7 cellular contexts compared by ENCODE assay signal in genomic region chr2:177296047-177296446, GRCh38. TPM values are rescaled to one million over a fixed set of nuclear protein-coding genes. Genes with fewer than 3 reads are reported as not detected.
DNase-seq lines count a peak whose midpoint lies in the region; ATAC-seq and TF ChIP-seq lines count a peak whose summit lies in the region.

No MANE protein-coding gene starts in this region.

- no peak for TF ChIP-seq POLR2A in body of pancreas (IDR thresholded peaks at IDR 0.05)

- DNase-seq in body of pancreas (no peak), NCI-H1436 treated with DMSO at 0.1 percent for 48 hours (lab: John Stamatoyannopoulos, UW) (no peak), NCI-H774 (lab: John Stamatoyannopoulos, UW) (no peak)

- H3K36me3 ChIP-seq in body of pancreas (replicated peaks in 1 of 2; ENCODE audit: insufficient read depth in 1 of 2, low read depth in 2 of 2) (no peaks in the 10 kb centered on the region), liver (ENCODE audit: control insufficient read depth in 4 of 4, insufficient read depth in 3 of 4, low read depth in 1 of 4, low read length in 3 of 4) (no peaks in the 10 kb centered on the region)

- H3K9me3 ChIP-seq in body of pancreas (no peaks in the 10 kb centered on the region), liver (ENCODE audit: control insufficient read depth in 4 of 4, low read length in 3 of 4) (no peaks in the 10 kb centered on the region)

- no peak overlapping the region for H3K4me3 ChIP-seq in body of pancreas
- peak overlapping the region in 1 of 3 donors; percentile 31 for H3K4me3 ChIP-seq in liver (ENCODE audit: low read depth in 1 of 3, low read length in 3 of 3)

- TF ChIP-seq CTCF in GM12873 (IDR thresholded peaks at IDR 0.05; ENCODE audit: insufficient read depth, low read depth, low read length, missing control alignments) (peak; percentile 39), body of pancreas (IDR thresholded peaks at IDR 0.05) (peak in 6 of 7 experiments; percentile 22 to 56 (median 48)), liver (IDR thresholded peaks at IDR 0.05; ENCODE audit: low read depth, low read length, missing input control) (peak; percentile 41)

- peak overlapping the region in 1 of 2 donors; percentile 60 for H3K9ac ChIP-seq in liver (ENCODE audit: low read depth in 1 of 2, low read length in 2 of 2)

- intact Hi-C loops in body of pancreas (cut with DNase I): loop anchor here (10.0 kb wide), 1 partner anchor 111 kb away; no protein-coding TSS in a partner anchor

- TF ChIP-seq EP300 in Ishikawa (IDR thresholded peaks at IDR 0.05; ENCODE audit: borderline replicate concordance): no peak

- H3K4me1 ChIP-seq in body of pancreas: no peaks in the 10 kb centered on the region
- H3K4me1 ChIP-seq in liver (ENCODE audit: control insufficient read depth in 4 of 4, insufficient read depth in 4 of 4, low read length in 3 of 4): peaks cover 0 to 10% (median 5%) of the 10 kb centered on the region in 4 donors

- no peaks in the 10 kb centered on the region for H3K27me3 ChIP-seq in body of pancreas
- H3K27me3 ChIP-seq in liver (ENCODE audit: control insufficient read depth in 4 of 4, insufficient read depth in 4 of 4, low read length in 3 of 4): no peaks in the 10 kb centered on the region

- H3K27ac ChIP-seq in body of pancreas (no peak overlapping the region), liver (ENCODE audit: low read depth in 1 of 2, low read length in 2 of 2) (peak overlapping the region; percentile 47 to 74)

- peak; percentile 42; the same call in 1 of the 2 replicates for TF ChIP-seq RAD21 in Ishikawa (IDR thresholded peaks at IDR 0.05; ENCODE audit: low read depth)
- TF ChIP-seq RAD21 in liver (IDR thresholded peaks at IDR 0.05): peak; percentile 75 to 79

- ATAC-seq in body of pancreas (peak; percentile 62), GM21423 (IDR thresholded peaks at IDR 0.05; ENCODE audit: unreplicated experiment) (no peak)

- 28 to 37% methylated on average over 3 of the region's 3 CpGs for WGBS in body of pancreas, 2 donors
- 23% methylated on average over 3 of the region's 3 CpGs for WGBS in liver

TF ChIP-seq in Ishikawa, 13 proteins besides CTCF, POLR2A, EP300 and RAD21:
- TF ChIP-seq EGR1 (IDR thresholded peaks at IDR 0.05) (no peak), MAX (IDR thresholded peaks at IDR 0.05) (no peak), REST (IDR thresholded peaks at IDR 0.05; ENCODE audit: low read depth) (no peak), CREB1 (IDR thresholded peaks at IDR 0.05; ENCODE audit: low read depth) (no peak), NFIC (IDR thresholded peaks at IDR 0.05) (no peak), YY1 (IDR thresholded peaks at IDR 0.05; ENCODE audit: low read depth) (no peak), ZBTB7A (IDR thresholded peaks at IDR 0.05; ENCODE audit: low read depth) (no peak), TEAD4 (IDR thresholded peaks at IDR 0.05) (no peak), TCF12 (IDR thresholded peaks at IDR 0.05; ENCODE audit: low read depth) (no peak), TAF1 (IDR thresholded peaks at IDR 0.05; ENCODE audit: low read depth) (no peak), FOXM1 (IDR thresholded peaks at IDR 0.05; ENCODE audit: borderline replicate concordance, low read depth) (no peak), CEBPB (IDR thresholded peaks at IDR 0.05) (no peak), USF1 (IDR thresholded peaks at IDR 0.05) (no peak)

TF ChIP-seq in liver, 16 proteins besides CTCF, POLR2A, EP300 and RAD21:
- peak; percentile 13 for TF ChIP-seq YY1 (IDR thresholded peaks at IDR 0.05)
- no peak for TF ChIP-seq SP1 (IDR thresholded peaks at IDR 0.05)

RNA-seq across cellular contexts. Expression of gene NFE2L2, which starts 31.5 kb away (rescaled TPM):
- total RNA-seq in body of pancreas (10 to 100 TPM; 45.1 to 55.4 TPM), liver (10 to 100 TPM; 22.5 to 31.0 TPM)
- 10 to 100 TPM; 26.8 to 27.4 TPM for polyA plus RNA-seq in liver

Comparison
In these comparisons a context has a peak if more than half of its experiments do, and no peak if none do; other contexts are left out.
1. H3K27ac ChIP-seq: peak in liver (2 of 2); none in body of pancreas (0 of 4).
2. Peak in every context shown above with its lines, with median percentiles within 50 percentile points of each other: CTCF ChIP-seq.